In the genomic region with DNA sequence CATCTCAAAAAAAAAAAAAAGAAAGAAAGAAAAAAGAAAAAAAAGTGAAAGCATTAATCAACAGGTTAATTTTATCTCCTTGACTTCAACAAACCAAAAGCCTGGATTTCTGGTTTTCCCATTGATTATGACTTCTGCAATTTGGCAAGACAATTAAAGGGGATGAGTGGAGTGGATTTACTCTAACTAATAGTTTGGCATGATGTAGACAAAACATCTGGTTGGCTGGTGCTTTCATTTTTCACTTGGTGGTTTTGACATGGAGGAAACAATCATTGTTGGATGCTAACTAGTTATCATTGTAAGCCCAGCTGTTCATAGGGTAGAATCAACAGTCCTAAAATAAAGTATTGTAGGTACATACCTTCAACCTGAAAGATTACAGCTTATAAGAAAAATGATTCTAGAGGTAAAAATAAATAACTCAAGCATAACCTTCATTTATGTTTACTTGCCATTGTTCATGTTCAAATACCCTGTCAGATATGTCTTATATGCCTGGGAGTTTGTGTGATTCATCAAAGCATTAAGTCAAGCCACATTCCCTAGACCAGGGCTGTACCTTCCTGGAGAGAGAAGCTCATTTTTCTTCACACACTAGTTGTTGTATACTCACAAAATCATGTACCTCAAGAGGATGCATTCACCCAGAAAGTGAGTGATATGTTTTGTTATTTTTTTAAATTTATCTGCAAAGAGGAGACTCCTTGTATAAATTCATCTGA, we compare ENCODE assay signal across 32 cellular contexts. TPM values are rescaled to one million over a fixed set of nuclear protein-coding genes. Genes with fewer than 3 reads are reported as not detected.
"Had no signal": no experiment of that assay in that cellular context is flagged by ENCODE, and none has a peak within 500 bp of the region (broad histone marks: within the 10 kb centered on the region; RNA-seq: fewer than 3 reads in every experiment).

No MANE protein-coding gene starts in this region.

- H2AFZ ChIP-seq: hepatocyte had no signal

- ATAC-seq: left colon; psoas muscle; right cardiac atrium; stimulated activated naive CD8-positive, alpha-beta T cell treated with anti-CD3 and anti-CD28 coated beads, Interleukin-15, Interleukin-2, amounts not matched to agents 100 U/mL and 50 U/mL, for 24 hours; T-helper 17 cell had no signal

- H3K9me3 ChIP-seq: esophagus muscularis mucosa, neutrophil, ovary, psoas muscle, upper lobe of left lung had no signal

- FAIRE-seq: endometrium had no signal

- H3K27me3 ChIP-seq: cardiac muscle cell, esophagus muscularis mucosa, hepatocyte, neutrophil, ovary, upper lobe of left lung had no signal

- H3K79me2 ChIP-seq: hepatocyte had no signal

- H3K4me2 ChIP-seq: hepatocyte had no signal

- H3K27ac ChIP-seq: cardiac muscle cell, esophagus muscularis mucosa, hepatocyte, neutrophil, ovary, psoas muscle, upper lobe of left lung had no signal

- DNase-seq: activated B cell treated with CpG ODN at 0.5 μM for 24 hours; activated CD4-positive, alpha-beta T cell treated with anti-CD3 and anti-CD28 coated beads for 4 hours; activated CD4-positive, alpha-beta T cell treated with anti-CD3 and anti-CD28 coated beads, Interleukin-2, amount 50 U/mL, for 48 hours; activated CD8-positive, alpha-beta memory T cell treated with anti-CD3 and anti-CD28 coated beads, Interleukin-2, amount 50 U/mL, for 48 hours; activated naive CD4-positive, alpha-beta T cell treated with Interleukin-2 at 50 U/mL for 16 hours; activated naive CD8-positive, alpha-beta T cell treated with anti-CD3 and anti-CD28 coated beads for 36 hours; activated T-cell treated with anti-CD3 and anti-CD28 coated beads, Interleukin-2, amount 50 U/mL, for 48 hours; amniotic stem cell; effector CD4-positive, alpha-beta T cell; glutamatergic neuron; immature natural killer cell; left colon; mesenchymal stem cell; ovary; psoas muscle; right cardiac atrium; stimulated activated CD4-positive, alpha-beta T cell treated with anti-CD3 and anti-CD28 coated beads, Interleukin-12 subunit alpha, Interleukin-12 subunit beta, amount 100 ng/mL, for 4 hours; stimulated activated CD4-positive, alpha-beta T cell treated with anti-CD3 and anti-CD28 coated beads, Interleukin-4, amount 100 ng/mL, for 4 hours; stimulated activated naive CD8-positive, alpha-beta T cell treated with anti-CD3 and anti-CD28 coated beads, Interleukin-15, Interleukin-2, amounts not matched to agents 100 U/mL and 50 U/mL, for 24 hours; SW 1271; T-helper 17 cell; upper lobe of left lung had no signal

- H3K4me1 ChIP-seq: psoas muscle had no signal

- H3K4me3 ChIP-seq: cardiac muscle cell, esophagus muscularis mucosa, hepatocyte, ovary, psoas muscle, upper lobe of left lung had no signal

- H3K36me3 ChIP-seq: cardiac muscle cell, esophagus muscularis mucosa, neutrophil, ovary, upper lobe of left lung had no signal

RNA-seq across cellular contexts. Expression of a gene that starts 15.1 kb away (rescaled TPM):
- total RNA-seq: activated B cell treated with CpG ODN at 0.5 μM for 24 hours; activated CD8-positive, alpha-beta memory T cell treated with anti-CD3 and anti-CD28 coated beads for 36 hours; activated naive CD8-positive, alpha-beta T cell treated with anti-CD3 and anti-CD28 coated beads for 36 hours; T-helper 17 cell had no signal

RNA-seq across cellular contexts. Expression of a gene that starts 31.6 kb away (rescaled TPM):
- total RNA-seq: activated B cell treated with CpG ODN at 0.5 μM for 24 hours; activated CD8-positive, alpha-beta memory T cell treated with anti-CD3 and anti-CD28 coated beads for 36 hours; activated naive CD8-positive, alpha-beta T cell treated with anti-CD3 and anti-CD28 coated beads for 36 hours; cardiac muscle cell; fibroblast of villous mesenchyme; left colon; mononuclear cell; myocyte; right cardiac atrium; subcutaneous adipose tissue; T-helper 17 cell had no signal
